ENCODE assay signal across 2 cellular contexts in the genomic region with DNA sequence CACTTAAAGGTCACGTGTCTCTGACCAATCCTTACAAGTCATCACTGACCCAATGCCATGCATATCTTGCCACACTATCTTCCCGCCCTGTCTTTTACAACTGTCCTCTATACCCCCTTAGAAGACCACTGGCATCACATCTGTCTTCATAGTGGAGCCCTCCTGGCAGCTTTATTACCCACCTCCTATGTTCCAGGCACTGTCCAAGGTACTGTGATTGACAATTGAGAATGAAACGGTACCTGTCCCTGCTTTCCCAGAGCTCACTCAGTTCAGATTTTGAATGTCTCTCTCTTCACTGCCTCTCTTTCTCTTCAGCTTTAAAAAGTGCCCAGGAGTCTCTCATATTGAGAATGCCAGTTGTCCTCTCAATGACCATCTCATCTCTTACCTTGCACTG.
TF ChIP-seq lines count a peak whose summit lies in the region.

No MANE protein-coding gene starts in this region.

TF ChIP-seq in SK-N-SH, 30 proteins besides CTCF, POLR2A, EP300 and RAD21 (continued from another document):
- TF ChIP-seq GATA2 (CRISPR knock-in tag; IDR thresholded peaks at IDR 0.05) (no peak), NRF1 (IDR thresholded peaks at IDR 0.05; ENCODE audit: low read depth, low read length) (no peak)
- TF ChIP-seq, protein P1, sequence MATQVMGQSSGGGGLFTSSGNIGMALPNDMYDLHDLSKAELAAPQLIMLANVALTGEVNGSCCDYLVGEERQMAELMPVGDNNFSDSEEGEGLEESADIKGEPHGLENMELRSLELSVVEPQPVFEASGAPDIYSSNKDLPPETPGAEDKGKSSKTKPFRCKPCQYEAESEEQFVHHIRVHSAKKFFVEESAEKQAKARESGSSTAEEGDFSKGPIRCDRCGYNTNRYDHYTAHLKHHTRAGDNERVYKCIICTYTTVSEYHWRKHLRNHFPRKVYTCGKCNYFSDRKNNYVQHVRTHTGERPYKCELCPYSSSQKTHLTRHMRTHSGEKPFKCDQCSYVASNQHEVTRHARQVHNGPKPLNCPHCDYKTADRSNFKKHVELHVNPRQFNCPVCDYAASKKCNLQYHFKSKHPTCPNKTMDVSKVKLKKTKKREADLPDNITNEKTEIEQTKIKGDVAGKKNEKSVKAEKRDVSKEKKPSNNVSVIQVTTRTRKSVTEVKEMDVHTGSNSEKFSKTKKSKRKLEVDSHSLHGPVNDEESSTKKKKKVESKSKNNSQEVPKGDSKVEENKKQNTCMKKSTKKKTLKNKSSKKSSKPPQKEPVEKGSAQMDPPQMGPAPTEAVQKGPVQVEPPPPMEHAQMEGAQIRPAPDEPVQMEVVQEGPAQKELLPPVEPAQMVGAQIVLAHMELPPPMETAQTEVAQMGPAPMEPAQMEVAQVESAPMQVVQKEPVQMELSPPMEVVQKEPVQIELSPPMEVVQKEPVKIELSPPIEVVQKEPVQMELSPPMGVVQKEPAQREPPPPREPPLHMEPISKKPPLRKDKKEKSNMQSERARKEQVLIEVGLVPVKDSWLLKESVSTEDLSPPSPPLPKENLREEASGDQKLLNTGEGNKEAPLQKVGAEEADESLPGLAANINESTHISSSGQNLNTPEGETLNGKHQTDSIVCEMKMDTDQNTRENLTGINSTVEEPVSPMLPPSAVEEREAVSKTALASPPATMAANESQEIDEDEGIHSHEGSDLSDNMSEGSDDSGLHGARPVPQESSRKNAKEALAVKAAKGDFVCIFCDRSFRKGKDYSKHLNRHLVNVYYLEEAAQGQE (IDR thresholded peaks at IDR 0.05; ENCODE audit: low read depth, low read length) = peak; percentile 78; the same call in 1 of the 2 replicates

TF ChIP-seq in HEK293, 187 proteins besides CTCF, POLR2A, EP300 and RAD21 (continued from another document):
- TF ChIP-seq, protein P1 (tag by site-specific recombination; IDR thresholded peaks at IDR 0.05) = peak; percentile 86
TF ChIP-seq in HEK293: peak in this region for 1.
